8 cellular contexts compared by ENCODE assay signal in genomic region chr6:31806470-31807272, GRCh38. TPM values are rescaled to one million over a fixed set of nuclear protein-coding genes. Genes with fewer than 3 reads are reported as not detected.
DNase-seq lines count a peak whose midpoint lies in the region; ATAC-seq and TF ChIP-seq lines count a peak whose summit lies in the region.

TSS of gene LSM2 (minus strand) at chr6:31806966. CDS start at chr6:31806757, 209 bp downstream.

- TF ChIP-seq CTCF in CD14-positive monocyte (IDR thresholded peaks at IDR 0.05) (no peak), right lobe of liver (IDR thresholded peaks at IDR 0.05) (peak in 3 of 4 donors; percentile 7 to 31 (median 26))

- H3K4me1 Mint-ChIP-seq in CD14-positive monocyte: peaks cover 11% of the 10 kb centered on the region

- DNase-seq in CD14-positive monocyte (ENCODE audit: low spot score): peak; percentile 98
- peak; percentile 96 for DNase-seq in NCI-H748 treated with DMSO at 0.1 percent for 48 hours (lab: John Stamatoyannopoulos, UW)
- DNase-seq in activated CD4-positive, alpha-beta T cell treated with anti-CD3 and anti-CD28 coated beads, Interleukin-2, amount 50 U/mL, for 48 hours: peak; percentile 97 to 98
- peak; percentile 91 to 97 for DNase-seq in dermis microvascular lymphatic vessel endothelial cell (ENCODE audit: low read depth in 2 of 2)
- peak; percentile 98 to 99 (median 99) for DNase-seq in right lobe of liver
- DNase-seq in stimulated activated CD4-positive, alpha-beta T cell treated with anti-CD3 and anti-CD28 coated beads, Interleukin-4, amount 100 ng/mL, for 4 hours: peak; percentile 96 to 97

- no peaks in the 10 kb centered on the region for H3K9me3 Mint-ChIP-seq in CD14-positive monocyte

- peaks cover 24 to 48% of the 10 kb centered on the region in 2 donors for H3K36me3 Mint-ChIP-seq in CD14-positive monocyte

- no peaks in the 10 kb centered on the region for H3K27me3 ChIP-seq in right lobe of liver

- whole genome bisulfite sequencing in right lobe of liver (ENCODE audit: insufficient coverage, low coverage, low lambda C conversion rate, missing lambda C conversion rate): under 1% methylated on average over 26 of the region's 51 CpGs

- peak within 1 kb of the TSS; percentile 89 to 90 for H3K4me3 Mint-ChIP-seq in CD14-positive monocyte

- H3K27ac ChIP-seq in right lobe of liver: peak within 1 kb of the TSS; percentile 83 to 93 (median 85)

- ATAC-seq in GM19372 (IDR thresholded peaks at IDR 0.05; ENCODE audit: low read depth, unreplicated experiment): peak; percentile 94
- ATAC-seq in HG03558 (IDR thresholded peaks at IDR 0.05; ENCODE audit: extremely low read depth, unreplicated experiment): peak; percentile 78
- ATAC-seq in right lobe of liver: peak; percentile 96 to 98 (median 98)

- H3K27me3 Mint-ChIP-seq in CD14-positive monocyte (ENCODE audit: low read depth in 3 of 3): peaks cover 0 to 3% (median 0%) of the 10 kb centered on the region in 3 donors

- no peaks in the 10 kb centered on the region for H3K36me3 ChIP-seq in right lobe of liver

- peaks cover 0 to 19% (median 8%) of the 10 kb centered on the region in 4 donors for H3K4me1 ChIP-seq in right lobe of liver

- peak; percentile 85 for TF ChIP-seq POLR2A in right lobe of liver (IDR thresholded peaks at IDR 0.05)

- no peaks in the 10 kb centered on the region for H3K9me3 ChIP-seq in right lobe of liver

- peak within 1 kb of the TSS; percentile 88 to 97 (median 95) for H3K27ac Mint-ChIP-seq in CD14-positive monocyte

- intact Hi-C loops in CD14-positive monocyte (cut with micrococcal nuclease): no loop called here
- intact Hi-C loops in right lobe of liver (cut with DNase I): no loop called here

- H3K4me3 ChIP-seq in right lobe of liver: peak within 1 kb of the TSS; percentile 60 to 62 (median 60)

RNA-seq across cellular contexts. Expression of gene LSM2, which starts in this region (rescaled TPM):
- polyA plus RNA-seq in CD14-positive monocyte: 10 to 100 TPM; 40.0 to 41.0 TPM
- total RNA-seq in dermis microvascular lymphatic vessel endothelial cell (29.5 and 39.2 TPM in 2 replicates), right lobe of liver (10 to 100 TPM; 11.0 to 26.1 (median 11.6) TPM)

Comparison
In these comparisons a context has a peak if more than half of its experiments do, and no peak if none do; other contexts are left out.
1. Peak in every context shown above with its lines: DNase-seq, ATAC-seq, H3K4me3 ChIP-seq and H3K27ac ChIP-seq.